Comparison of ENCODE assay signal across 13 cellular contexts in genomic region chr1:193589597-193590040, GRCh38.
A peak's percentile ranks its signal among the peaks of the same experiment; 100 is the strongest.
DNase-seq lines count a peak whose midpoint lies in the region; ATAC-seq and TF ChIP-seq lines count a peak whose summit lies in the region.
"Had no signal": no experiment of that assay in that cellular context is flagged by ENCODE, and none has a peak within 500 bp of the region (broad histone marks: within the 10 kb centered on the region; RNA-seq: fewer than 3 reads in every experiment).

No MANE protein-coding gene starts in this region.

- H3K9me3 ChIP-seq in lower lobe of right lung = no peaks in the 10 kb centered on the region
- H3K9me3 ChIP-seq: stomach had no signal

- H3K27me3 ChIP-seq in lower lobe of right lung (ENCODE audit: low read depth) = no peaks in the 10 kb centered on the region
- H3K27me3 ChIP-seq: stomach had no signal

- H3K4me3 ChIP-seq in lower lobe of right lung = no peak overlapping the region
- H3K4me3 ChIP-seq: stomach had no signal

- H3K36me3 ChIP-seq in lower lobe of right lung = no peaks in the 10 kb centered on the region
- H3K36me3 ChIP-seq: stomach had no signal

- H3K27ac ChIP-seq in lower lobe of right lung = no peak overlapping the region
- H3K27ac ChIP-seq: stomach had no signal

- H3K4me1 ChIP-seq in lower lobe of right lung = peaks cover 10% of the 10 kb centered on the region

- intact Hi-C loops in lower lobe of right lung (cut with DNase I) = no loop called here

- DNase-seq in EL (peak; percentile 57), NCI-H345 treated with DMSO at 0.1 percent for 48 hours (lab: John Stamatoyannopoulos, UW; ENCODE audit: unreplicated experiment) (peak; percentile 16), dermis microvascular lymphatic vessel endothelial cell (ENCODE audit: low read depth in 2 of 2) (peak; percentile 43 to 65), myocyte (ENCODE audit: low read depth) (peak; percentile 37), lower lobe of right lung (no peak), GM19240 (ENCODE audit: insufficient read length, low spot score) (no peak), GM20000 (ENCODE audit: low spot score) (no peak), middle frontal gyrus (ENCODE audit: extremely low spot score, low spot score) (no peak)
- DNase-seq: activated CD4-positive, alpha-beta T cell treated with anti-CD3 and anti-CD28 coated beads for 4 hours; activated naive CD8-positive, alpha-beta T cell treated with anti-CD3 and anti-CD28 coated beads, Interleukin-2, amount 50 U/mL, for 24 hours; DMS 273 treated with DMSO at 0.1 percent for 48 hours; stomach had no signal

- no peak for ATAC-seq in lower lobe of right lung
- ATAC-seq: activated naive CD8-positive, alpha-beta T cell treated with anti-CD3 and anti-CD28 coated beads, Interleukin-2, amount 50 U/mL, for 24 hours; Panc1 had no signal

- TF ChIP-seq CTCF in lower lobe of right lung (IDR thresholded peaks at IDR 0.05) (no peak), GM20000 (IDR thresholded peaks at IDR 0.05; ENCODE audit: extremely low read depth, missing control alignments) (no peak)

Comparison
In these comparisons a context has a peak if more than half of its experiments do, and no peak if none do; other contexts are left out.
1. DNase-seq: peak in EL (single experiment), NCI-H345 treated with DMSO at 0.1 percent for 48 hours (single experiment), dermis microvascular lymphatic vessel endothelial cell (2 of 2) and myocyte (single experiment); none in lower lobe of right lung (single experiment), GM19240 (single experiment), GM20000 (single experiment) and middle frontal gyrus (single experiment).